10 cellular contexts compared by ENCODE assay signal in genomic region chr2:98468621-98469236, GRCh38. TPM values are rescaled to one million over a fixed set of nuclear protein-coding genes. Genes with fewer than 3 reads are reported as not detected.
DNase-seq lines count a peak whose midpoint lies in the region; ATAC-seq and TF ChIP-seq lines count a peak whose summit lies in the region.
"Had no signal": no experiment of that assay in that cellular context is flagged by ENCODE, and none has a peak within 500 bp of the region (broad histone marks: within the 10 kb centered on the region; RNA-seq: fewer than 3 reads in every experiment).

No MANE protein-coding gene starts in this region.

- H3K36me3 Mint-ChIP-seq in activated naive CD4-positive, alpha-beta T cell treated with anti-CD3 and anti-CD28 coated beads, Interleukin-2, amount 10 ng/mL, durations not matched to agents 7 days and 5 days: peaks cover 56% of the 10 kb centered on the region

- DNase-seq in stimulated activated CD4-positive, alpha-beta T cell treated with anti-CD3 and anti-CD28 coated beads, Interleukin-12 subunit alpha, Interleukin-12 subunit beta, amount 100 ng/mL, for 48 hours (ENCODE audit: low read depth in 2 of 3, low spot score in 1 of 3): peak in 2 of 3 donors; percentile 50 to 54
- DNase-seq in stimulated activated CD4-positive, alpha-beta T cell treated with anti-CD3 and anti-CD28 coated beads, Interleukin-2, amount 100 ng/mL, for 48 hours: no peak
- peak; percentile 48 for DNase-seq in activated naive CD4-positive, alpha-beta T cell treated with anti-CD3 and anti-CD28 coated beads, Interleukin-2, amount 10 ng/mL, durations not matched to agents 7 days and 5 days
- DNase-seq in stimulated activated naive CD8-positive, alpha-beta T cell treated with anti-CD3 and anti-CD28 coated beads, Interleukin-15, amount 100 ng/mL, for 72 hours: peak; percentile 48 to 77
- no peak for DNase-seq in NCI-H2029 treated with DMSO at 0.1 percent for 48 hours (lab: John Stamatoyannopoulos, UW)
- DNase-seq in NCI-H2029 (lab: John Stamatoyannopoulos, UW): no peak
- DNase-seq in thyroid gland: no peak
- DNase-seq: BE2C had no signal

- intact Hi-C loops in thyroid gland (cut with DNase I): no loop called here

- TF ChIP-seq CTCF in thyroid gland (IDR thresholded peaks at IDR 0.05): no peak

- no peak overlapping the region for H3K4me3 ChIP-seq in thyroid gland (replicated peaks in 1 of 3)
- H3K4me3 ChIP-seq: right atrium auricular region had no signal

- H3K27me3 Mint-ChIP-seq in activated naive CD4-positive, alpha-beta T cell treated with anti-CD3 and anti-CD28 coated beads, Interleukin-2, amount 10 ng/mL, durations not matched to agents 7 days and 5 days: no peaks in the 10 kb centered on the region
- no peaks in the 10 kb centered on the region for H3K27me3 Mint-ChIP-seq in stimulated activated naive CD8-positive, alpha-beta T cell treated with anti-CD3 and anti-CD28 coated beads, Interleukin-15, amount 100 ng/mL, for 72 hours

- no peak overlapping the region for H3K27ac ChIP-seq in thyroid gland
- H3K27ac ChIP-seq: right atrium auricular region had no signal

- peak overlapping the region; percentile 87 for H3K27ac Mint-ChIP-seq in activated naive CD4-positive, alpha-beta T cell treated with anti-CD3 and anti-CD28 coated beads, Interleukin-2, amount 10 ng/mL, durations not matched to agents 7 days and 5 days
- H3K27ac Mint-ChIP-seq in stimulated activated naive CD8-positive, alpha-beta T cell treated with anti-CD3 and anti-CD28 coated beads, Interleukin-15, amount 100 ng/mL, for 72 hours: peak overlapping the region in 1 of 2 donors; percentile 6

- no peaks in the 10 kb centered on the region for H3K9me3 ChIP-seq in thyroid gland
- H3K9me3 ChIP-seq: BE2C, right atrium auricular region had no signal

- H3K4me1 ChIP-seq in thyroid gland: peaks cover 10 to 25% of the 10 kb centered on the region in 2 donors

- no peaks in the 10 kb centered on the region for H3K27me3 ChIP-seq in thyroid gland
- H3K27me3 ChIP-seq: BE2C, right atrium auricular region had no signal

- CTCF ChIA-PET in activated naive CD4-positive, alpha-beta T cell treated with anti-CD3 and anti-CD28 coated beads, Interleukin-2, amount 10 ng/mL, durations not matched to agents 7 days and 5 days (lab: Charles Lee): interaction anchor here (0.9 kb wide), 1 partner anchor 47 kb away, joined by 3 read pairs; no protein-coding TSS in a partner anchor

- H3K4me1 Mint-ChIP-seq in activated naive CD4-positive, alpha-beta T cell treated with anti-CD3 and anti-CD28 coated beads, Interleukin-2, amount 10 ng/mL, durations not matched to agents 7 days and 5 days: peaks cover 98% of the 10 kb centered on the region
- peaks cover 96% of the 10 kb centered on the region for H3K4me1 Mint-ChIP-seq in stimulated activated naive CD8-positive, alpha-beta T cell treated with anti-CD3 and anti-CD28 coated beads, Interleukin-15, amount 100 ng/mL, for 72 hours

- WGBS in thyroid gland, 2 donors: 94 to 97% methylated on average over 5 of the region's 5 CpGs

- ATAC-seq in HG03439 (IDR thresholded peaks at IDR 0.05; ENCODE audit: unreplicated experiment): peak; percentile 41
- ATAC-seq in stimulated activated naive CD8-positive, alpha-beta T cell treated with anti-CD3 and anti-CD28 coated beads, Interleukin-15, amount 100 ng/mL, for 72 hours: peak; percentile 78

- peaks cover 3% of the 10 kb centered on the region for H3K9me3 Mint-ChIP-seq in activated naive CD4-positive, alpha-beta T cell treated with anti-CD3 and anti-CD28 coated beads, Interleukin-2, amount 10 ng/mL, durations not matched to agents 7 days and 5 days
- H3K9me3 Mint-ChIP-seq in stimulated activated naive CD8-positive, alpha-beta T cell treated with anti-CD3 and anti-CD28 coated beads, Interleukin-15, amount 100 ng/mL, for 72 hours: no peaks in the 10 kb centered on the region

- peak overlapping the region; percentile 48 for H3K4me3 Mint-ChIP-seq in activated naive CD4-positive, alpha-beta T cell treated with anti-CD3 and anti-CD28 coated beads, Interleukin-2, amount 10 ng/mL, durations not matched to agents 7 days and 5 days
- H3K4me3 Mint-ChIP-seq in stimulated activated naive CD8-positive, alpha-beta T cell treated with anti-CD3 and anti-CD28 coated beads, Interleukin-15, amount 100 ng/mL, for 72 hours: peak overlapping the region; percentile 36 to 56

- H3K36me3 ChIP-seq in thyroid gland: no peaks in the 10 kb centered on the region
- H3K36me3 ChIP-seq: BE2C, right atrium auricular region had no signal

- TF ChIP-seq POLR2A in thyroid gland (IDR thresholded peaks at IDR 0.05): no peak

RNA-seq across cellular contexts. Expression of gene INPP4A, which starts 24.1 kb away (rescaled TPM):
- total RNA-seq in thyroid gland: 10 to 100 TPM; 18.9 to 24.9 (median 23.8) TPM

Comparison
In these comparisons a context has a peak if more than half of its experiments do, and no peak if none do; other contexts are left out.
1. DNase-seq: peak in stimulated activated CD4-positive, alpha-beta T cell treated with anti-CD3 and anti-CD28 coated beads, Interleukin-12 subunit alpha, Interleukin-12 subunit beta, amount 100 ng/mL, for 48 hours (2 of 3), activated naive CD4-positive, alpha-beta T cell treated with anti-CD3 and anti-CD28 coated beads, Interleukin-2, amount 10 ng/mL, durations not matched to agents 7 days and 5 days (single experiment) and stimulated activated naive CD8-positive, alpha-beta T cell treated with anti-CD3 and anti-CD28 coated beads, Interleukin-15, amount 100 ng/mL, for 72 hours (2 of 2); none in stimulated activated CD4-positive, alpha-beta T cell treated with anti-CD3 and anti-CD28 coated beads, Interleukin-2, amount 100 ng/mL, for 48 hours (0 of 2), NCI-H2029 treated with DMSO at 0.1 percent for 48 hours (single experiment), NCI-H2029 (single experiment) and thyroid gland (0 of 2).